In the genomic region with DNA sequence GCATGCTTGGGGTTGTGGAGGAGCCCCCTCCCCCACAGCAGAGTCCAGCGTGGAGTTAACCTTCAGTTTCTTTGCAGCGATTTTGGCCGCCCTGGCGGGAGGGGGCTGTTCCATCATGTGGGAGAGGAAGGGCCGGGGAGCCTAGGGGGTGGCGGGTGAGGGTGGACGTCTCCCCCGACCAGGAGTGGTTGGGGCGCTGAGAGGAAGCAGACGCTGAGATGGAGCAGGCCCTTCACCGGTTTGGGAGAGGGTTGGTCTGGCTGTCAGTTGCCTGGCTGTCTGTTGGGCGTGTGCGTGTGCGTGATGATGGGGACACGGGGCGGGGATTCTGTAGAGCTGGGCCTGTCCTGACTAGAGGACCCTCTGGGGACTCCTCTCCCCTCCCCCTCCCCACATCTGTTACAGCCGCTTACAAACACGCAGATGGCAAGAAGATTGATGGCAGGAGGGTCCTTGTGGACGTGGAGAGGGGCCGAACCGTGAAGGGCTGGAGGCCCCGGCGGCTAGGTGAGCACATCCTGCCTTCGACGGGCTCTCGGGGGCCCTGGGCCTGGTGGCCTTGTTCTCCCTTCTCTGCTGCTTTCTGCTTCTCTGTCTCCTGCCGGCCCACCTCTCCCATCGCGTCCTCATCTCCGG, we compare ENCODE assay signal across 22 cellular contexts. TPM values are rescaled to one million over a fixed set of nuclear protein-coding genes. Genes with fewer than 3 reads are reported as not detected.
DNase-seq lines count a peak whose midpoint lies in the region; ATAC-seq, FAIRE-seq and TF ChIP-seq lines count a peak whose summit lies in the region.
"Had no signal": no experiment of that assay in that cellular context is flagged by ENCODE, and none has a peak within 500 bp of the region (broad histone marks: within the 10 kb centered on the region; RNA-seq: fewer than 3 reads in every experiment).

No MANE protein-coding gene starts in this region.

- CTCF ChIA-PET in HepG2 (lab: Yijun Ruan, JAX; ENCODE audit: low intra/inter-chr PET ratio, low total read pairs) = no interaction called here

- H3K9me3 Mint-ChIP-seq in memory B cell = no peaks in the 10 kb centered on the region
- H3K9me3 Mint-ChIP-seq: activated CD4-positive, alpha-beta T cell treated with anti-CD3 and anti-CD28 coated beads, Interleukin-2, amount 10 ng/mL, durations not matched to agents 7 days and 5 days; activated naive CD4-positive, alpha-beta T cell treated with anti-CD3 and anti-CD28 coated beads for 36 hours had no signal

- in situ Hi-C loops in HepG2 (cut with HindIII; ENCODE audit: extremely low pct_ligation_motif_present, low pct_unique_long_range_greater_than_20kb) = no loop called here

- POLR2A ChIA-PET in HepG2 (lab: Yijun Ruan, JAX) = interaction anchor here (1.8 kb wide), 1 partner anchor 10 kb away, joined by 4 read pairs; the partner anchor contains the start of gene LIN7B

- FAIRE-seq in HepG2 (lab: Jason Lieb, UNC) = no peak
- FAIRE-seq: G401.6, kidney had no signal

- intact Hi-C loops in HepG2 (cut with micrococcal nuclease; ENCODE audit: unreplicated experiment) (no loop called here), right lobe of liver (cut with DNase I) (loop anchor here in 1 of 2 donors (5.0 kb wide), 2 partner anchors 33 to 93 kb away; no protein-coding TSS in a partner anchor)

- no peaks in the 10 kb centered on the region for H3K79me2 ChIP-seq in HepG2 (ENCODE audit: insufficient read depth, low read length)

- H3K4me1 ChIP-seq in HepG2 (ENCODE audit: insufficient read depth, low read length) = no peaks in the 10 kb centered on the region
- peaks cover 0 to under 1% (median 0%) of the 10 kb centered on the region in 4 donors for H3K4me1 ChIP-seq in right lobe of liver
- H3K4me1 ChIP-seq: foreskin keratinocyte, right atrium auricular region, stomach, upper lobe of right lung had no signal

- TF ChIP-seq POLR2A in HepG2 (IDR thresholded peaks at IDR 0.05; ENCODE audit: insufficient read depth in 1 of 2, low read depth in 2 of 2, low read length in 2 of 2) (no peak), right lobe of liver (IDR thresholded peaks at IDR 0.05) (no peak)

- ATAC-seq in HepG2 (no peak), right lobe of liver (no peak), memory B cell (ENCODE audit: low read depth) (no peak), HG02885 (IDR thresholded peaks at IDR 0.05; ENCODE audit: poor library complexity, unreplicated experiment) (no peak), GM21723 (IDR thresholded peaks at IDR 0.05; ENCODE audit: unreplicated experiment) (no peak), GM19035 (IDR thresholded peaks at IDR 0.05; ENCODE audit: unreplicated experiment) (no peak)
- ATAC-seq: foreskin keratinocyte, Panc1, upper lobe of right lung had no signal

- H3K4me3 Mint-ChIP-seq in memory B cell = no peak overlapping the region
- H3K4me3 Mint-ChIP-seq: activated CD4-positive, alpha-beta T cell treated with anti-CD3 and anti-CD28 coated beads, Interleukin-2, amount 10 ng/mL, durations not matched to agents 7 days and 5 days; activated naive CD4-positive, alpha-beta T cell treated with anti-CD3 and anti-CD28 coated beads for 36 hours had no signal

- H3K4me3 ChIP-seq in HepG2 (replicated peaks in 1 of 3; ENCODE audit: insufficient read depth in 1 of 3, low read depth in 2 of 3, low read length in 3 of 3) (no peak overlapping the region), right lobe of liver (no peak overlapping the region)
- H3K4me3 ChIP-seq: right atrium auricular region, stomach, upper lobe of right lung had no signal

- DNase-seq in HepG2 (ENCODE audit: low spot score) (no peak), right lobe of liver (no peak), SK-N-DZ (ENCODE audit: low spot score) (peak; percentile 22), memory B cell (ENCODE audit: low spot score in 2 of 2) (no peak), NCI-H128 (lab: John Stamatoyannopoulos, UW; ENCODE audit: unreplicated experiment) (no peak)
- DNase-seq: activated CD4-positive, alpha-beta T cell treated with anti-CD3 and anti-CD28 coated beads, Interleukin-2, amount 10 ng/mL, durations not matched to agents 7 days and 5 days; activated naive CD4-positive, alpha-beta T cell treated with anti-CD3 and anti-CD28 coated beads for 36 hours; foreskin keratinocyte; kidney; NCI-H1092 treated with DMSO at 0.1 percent for 48 hours; NCI-H774; stomach; upper lobe of right lung had no signal

- peak overlapping the region; percentile 25 for H3K27ac Mint-ChIP-seq in memory B cell
- H3K27ac Mint-ChIP-seq: activated CD4-positive, alpha-beta T cell treated with anti-CD3 and anti-CD28 coated beads, Interleukin-2, amount 10 ng/mL, durations not matched to agents 7 days and 5 days; activated naive CD4-positive, alpha-beta T cell treated with anti-CD3 and anti-CD28 coated beads for 36 hours had no signal

- no peaks in the 10 kb centered on the region for H3K27me3 ChIP-seq in HepG2 (ENCODE audit: control insufficient read depth in 1 of 2, insufficient read depth in 2 of 2, low read length in 2 of 2)
- no peaks in the 10 kb centered on the region for H3K27me3 ChIP-seq in right lobe of liver
- H3K27me3 ChIP-seq: foreskin keratinocyte, right atrium auricular region, stomach, upper lobe of right lung had no signal

- H3K27me3 Mint-ChIP-seq in memory B cell = no peaks in the 10 kb centered on the region
- H3K27me3 Mint-ChIP-seq: activated CD4-positive, alpha-beta T cell treated with anti-CD3 and anti-CD28 coated beads, Interleukin-2, amount 10 ng/mL, durations not matched to agents 7 days and 5 days had no signal

- H3K9ac ChIP-seq in HepG2 (ENCODE audit: insufficient read depth, low read depth, low read length) = no peak overlapping the region

- TF ChIP-seq RAD21 in HepG2 (CRISPR knock-in tag; IDR thresholded peaks at IDR 0.05) = no peak

- H3K27ac ChIP-seq in HepG2 (ENCODE audit: extremely low read length, insufficient read depth, low read length) (no peak overlapping the region), right lobe of liver (no peak overlapping the region)
- H3K27ac ChIP-seq: epithelial cell of prostate, foreskin keratinocyte, right atrium auricular region, stomach, upper lobe of right lung had no signal

- H3K4me2 ChIP-seq in HepG2 (ENCODE audit: low read depth, low read length) = no peak overlapping the region

- peaks cover 26% of the 10 kb centered on the region for H4K20me1 ChIP-seq in HepG2 (ENCODE audit: insufficient read depth, low read length)

- TF ChIP-seq EP300 in HepG2 (IDR thresholded peaks at IDR 0.05; ENCODE audit: low read depth in 2 of 2, low read length in 2 of 2) (no peak), HepG2 (CRISPR knock-in tag; IDR thresholded peaks at IDR 0.05; ENCODE audit: borderline replicate concordance) (no peak)

- no peaks in the 10 kb centered on the region for H3K9me3 ChIP-seq in HepG2 (ENCODE audit: low read length)
- H3K9me3 ChIP-seq in right lobe of liver = no peaks in the 10 kb centered on the region
- H3K9me3 ChIP-seq: right atrium auricular region, stomach, upper lobe of right lung had no signal

- TF ChIP-seq CTCF in HepG2 (CRISPR knock-in tag; IDR thresholded peaks at IDR 0.05) (no peak), right lobe of liver (IDR thresholded peaks at IDR 0.05) (no peak)

- WGBS in HepG2 (ENCODE audit: low lambda C conversion rate) = 98% methylated on average over 28 of the region's 30 CpGs
- WGBS in right lobe of liver (ENCODE audit: insufficient coverage, low coverage, low lambda C conversion rate, missing lambda C conversion rate) = 76% methylated on average over 5 of the region's 30 CpGs

- H3K4me1 Mint-ChIP-seq in memory B cell = peaks cover 14% of the 10 kb centered on the region

- H3K36me3 ChIP-seq in HepG2 (replicated peaks in 1 of 2; ENCODE audit: control insufficient read depth in 1 of 2, insufficient read depth in 2 of 2, low read length in 2 of 2) (peaks cover 33 to 88% of the 10 kb centered on the region in 2 experiments), right lobe of liver (peaks cover under 1 to 84% (median 33%) of the 10 kb centered on the region in 4 donors)

- peaks cover 39% of the 10 kb centered on the region for H3K36me3 Mint-ChIP-seq in memory B cell

- H2AFZ ChIP-seq in HepG2 (ENCODE audit: low read length) = no peak overlapping the region

- BruUV-seq in HepG2 (replicated peaks; lab: Mats Ljungman, UMichigan) = no TSS peak

RNA-seq across cellular contexts. Expression of gene LIN7B, which starts 9.8 kb away (rescaled TPM):
- total RNA-seq in HepG2 (2016; rRNA removed; fragmentation: Illumina TruSeq; extraction: Trizol) (3.5 and 5.3 TPM in 2 replicates), right lobe of liver (1 to 10 TPM; 1.5 to 4.3 (median 2.4) TPM)
- total RNA-seq in HepG2 (2016; cell fraction: cytosol; rRNA removed; fragmentation: Illumina TruSeq; extraction: Trizol; ENCODE audit: low read depth) = 5.6 and 7.0 TPM in 2 replicates
- 2.9 and 5.2 TPM in 2 replicates for total RNA-seq in HepG2 (2016; cell fraction: insoluble cytoplasmic fraction; rRNA removed; fragmentation: Illumina TruSeq; extraction: Trizol)
- 6.4 and 6.9 TPM in 2 replicates for total RNA-seq in HepG2 (2016; cell fraction: membrane; rRNA removed; fragmentation: Illumina TruSeq; extraction: Trizol)
- total RNA-seq in HepG2 (2016; cell fraction: nucleus; rRNA removed; fragmentation: Illumina TruSeq; extraction: Trizol) = 3.4 and 4.1 TPM in 2 replicates
- 7.6 and 8.6 TPM in 2 replicates for polyA plus RNA-seq in HepG2 (2011; rRNA removed)
- 5.0 and 9.3 TPM in 2 replicates for polyA plus RNA-seq in HepG2 (2011; cell fraction: cytosol; rRNA removed)
- polyA plus RNA-seq in HepG2 (2011; cell fraction: nucleus; rRNA removed) = 15.9 and 17.9 TPM in 2 replicates
- polyA plus RNA-seq in HepG2 (2012) = 3.9 and 4.2 TPM in 2 replicates
- polyA plus RNA-seq in HepG2 (2016; cell fraction: cytosol; fragmentation: Illumina TruSeq; extraction: Trizol; ENCODE audit: low read depth) = 4.7 and 5.8 TPM in 2 replicates
- 3.3 and 3.7 TPM in 2 replicates for polyA plus RNA-seq in HepG2 (2016; cell fraction: insoluble cytoplasmic fraction; fragmentation: Illumina TruSeq; extraction: Trizol; ENCODE audit: low read depth)
- 2.7 and 6.8 TPM in 2 replicates for polyA plus RNA-seq in HepG2 (2016; cell fraction: membrane; fragmentation: Illumina TruSeq; extraction: Trizol; ENCODE audit: low read depth)
- 8.3 and 9.6 TPM in 2 replicates for polyA plus RNA-seq in HepG2 (2016; cell fraction: nucleus; fragmentation: Illumina TruSeq; extraction: Trizol; ENCODE audit: insufficient read depth, low read depth)
- polyA minus RNA-seq in HepG2 (2011; rRNA and poly(A)+ RNA removed; ENCODE audit: low replicate concordance) = 3.8 and 4.0 TPM in 2 replicates
- 0.88 and 1.7 TPM in 2 replicates for polyA minus RNA-seq in HepG2 (2011; cell fraction: cytosol; rRNA and poly(A)+ RNA removed)
- polyA minus RNA-seq in HepG2 (2011; cell fraction: nucleus; rRNA and poly(A)+ RNA removed) = 4.9 and 8.3 TPM in 2 replicates
- polyA plus RNA-seq in SK-N-DZ (2014; cell fraction: cytosol; rRNA removed) = 4.9 and 13.9 TPM in 2 replicates
- polyA plus RNA-seq in SK-N-DZ (2014; cell fraction: nucleus; rRNA removed) = 31.3 and 32.6 TPM in 2 replicates

RNA-seq across cellular contexts. Expression of gene C19orf73, which starts 14.6 kb away (rescaled TPM):
- total RNA-seq in HepG2 (2016; rRNA removed; fragmentation: Illumina TruSeq; extraction: Trizol) (0.80 and 1.4 TPM in 2 replicates), right lobe of liver (1 to 10 TPM in 5 of 6 experiments, under 1 TPM in 1; 0.73 to 8.1 (median 1.5) TPM)
- total RNA-seq in HepG2 (2016; cell fraction: cytosol; rRNA removed; fragmentation: Illumina TruSeq; extraction: Trizol; ENCODE audit: low read depth) = 1.6 and 3.1 TPM in 2 replicates
- total RNA-seq in HepG2 (2016; cell fraction: insoluble cytoplasmic fraction; rRNA removed; fragmentation: Illumina TruSeq; extraction: Trizol) = 1.6 and 1.9 TPM in 2 replicates
- total RNA-seq in HepG2 (2016; cell fraction: membrane; rRNA removed; fragmentation: Illumina TruSeq; extraction: Trizol) = 2.1 and 2.4 TPM in 2 replicates
- total RNA-seq in HepG2 (2016; cell fraction: nucleus; rRNA removed; fragmentation: Illumina TruSeq; extraction: Trizol) = 0.59 and 0.94 TPM in 2 replicates
- 1.5 and 3.0 TPM in 2 replicates for polyA plus RNA-seq in HepG2 (2011; rRNA removed)
- 2.6 TPM in 2 replicates for polyA plus RNA-seq in HepG2 (2011; cell fraction: cytosol; rRNA removed)
- 3.8 and 4.8 TPM in 2 replicates for polyA plus RNA-seq in HepG2 (2011; cell fraction: nucleus; rRNA removed)
- 1.1 and 1.9 TPM in 2 replicates for polyA plus RNA-seq in HepG2 (2012)
- 2.0 and 2.7 TPM in 2 replicates for polyA plus RNA-seq in HepG2 (2016; cell fraction: cytosol; fragmentation: Illumina TruSeq; extraction: Trizol; ENCODE audit: low read depth)
- polyA plus RNA-seq in HepG2 (2016; cell fraction: insoluble cytoplasmic fraction; fragmentation: Illumina TruSeq; extraction: Trizol; ENCODE audit: low read depth) = 1.6 and 2.2 TPM in 2 replicates
- polyA plus RNA-seq in HepG2 (2016; cell fraction: membrane; fragmentation: Illumina TruSeq; extraction: Trizol; ENCODE audit: low read depth) = 1.5 and 1.6 TPM in 2 replicates
- 0.74 TPM in 1 of 2 replicates, not detected in the other for polyA plus RNA-seq in HepG2 (2016; cell fraction: nucleus; fragmentation: Illumina TruSeq; extraction: Trizol; ENCODE audit: insufficient read depth, low read depth)
- 1.3 TPM in 2 replicates for polyA minus RNA-seq in HepG2 (2011; rRNA and poly(A)+ RNA removed; ENCODE audit: low replicate concordance)
- 0.89 and 1.2 TPM in 2 replicates for polyA minus RNA-seq in HepG2 (2011; cell fraction: cytosol; rRNA and poly(A)+ RNA removed)
- polyA minus RNA-seq in HepG2 (2011; cell fraction: nucleus; rRNA and poly(A)+ RNA removed) = 1.8 and 3.0 TPM in 2 replicates
- polyA plus RNA-seq in SK-N-DZ (2014; cell fraction: cytosol; rRNA removed) = 3.6 TPM in 1 of 2 replicates, not detected in the other
- polyA plus RNA-seq in SK-N-DZ (2014; cell fraction: nucleus; rRNA removed) = 4.2 and 6.2 TPM in 2 replicates
- total RNA-seq: mesenteric fat pad, stomach had no signal

RNA-seq across cellular contexts. Expression of gene PPFIA3, which starts 15.0 kb away (rescaled TPM):
- total RNA-seq in HepG2 (2016; rRNA removed; fragmentation: Illumina TruSeq; extraction: Trizol) = 6.3 and 8.6 TPM in 2 replicates
- 1.9 and 2.7 TPM in 2 replicates for total RNA-seq in HepG2 (2016; cell fraction: cytosol; rRNA removed; fragmentation: Illumina TruSeq; extraction: Trizol; ENCODE audit: low read depth)
- 6.5 and 8.9 TPM in 2 replicates for total RNA-seq in HepG2 (2016; cell fraction: insoluble cytoplasmic fraction; rRNA removed; fragmentation: Illumina TruSeq; extraction: Trizol)
- 4.5 and 5.6 TPM in 2 replicates for total RNA-seq in HepG2 (2016; cell fraction: membrane; rRNA removed; fragmentation: Illumina TruSeq; extraction: Trizol)
- 8.1 and 9.0 TPM in 2 replicates for total RNA-seq in HepG2 (2016; cell fraction: nucleus; rRNA removed; fragmentation: Illumina TruSeq; extraction: Trizol)
- 6.7 and 8.9 TPM in 2 replicates for polyA plus RNA-seq in HepG2 (2011; rRNA removed)
- 6.0 and 7.5 TPM in 2 replicates for polyA plus RNA-seq in HepG2 (2011; cell fraction: cytosol; rRNA removed)
- 37.0 and 50.3 TPM in 2 replicates for polyA plus RNA-seq in HepG2 (2011; cell fraction: nucleus; rRNA removed)
- polyA plus RNA-seq in HepG2 (2012) = 9.4 and 9.5 TPM in 2 replicates
- polyA plus RNA-seq in HepG2 (2016; cell fraction: cytosol; fragmentation: Illumina TruSeq; extraction: Trizol; ENCODE audit: low read depth) = 1.9 and 2.8 TPM in 2 replicates
- polyA plus RNA-seq in HepG2 (2016; cell fraction: insoluble cytoplasmic fraction; fragmentation: Illumina TruSeq; extraction: Trizol; ENCODE audit: low read depth) = 6.2 and 6.5 TPM in 2 replicates
- 3.3 and 4.2 TPM in 2 replicates for polyA plus RNA-seq in HepG2 (2016; cell fraction: membrane; fragmentation: Illumina TruSeq; extraction: Trizol; ENCODE audit: low read depth)
- 21.5 and 24.1 TPM in 2 replicates for polyA plus RNA-seq in HepG2 (2016; cell fraction: nucleus; fragmentation: Illumina TruSeq; extraction: Trizol; ENCODE audit: insufficient read depth, low read depth)
- polyA minus RNA-seq in HepG2 (2011; rRNA and poly(A)+ RNA removed; ENCODE audit: low replicate concordance) = 8.5 and 15.8 TPM in 2 replicates
- polyA minus RNA-seq in HepG2 (2011; cell fraction: cytosol; rRNA and poly(A)+ RNA removed) = 4.9 and 5.9 TPM in 2 replicates
- 13.8 and 16.6 TPM in 2 replicates for polyA minus RNA-seq in HepG2 (2011; cell fraction: nucleus; rRNA and poly(A)+ RNA removed)
- total RNA-seq in right lobe of liver = 1 to 10 TPM; 1.8 to 6.6 (median 3.1) TPM
- 11.7 and 18.3 TPM in 2 replicates for polyA plus RNA-seq in SK-N-DZ (2014; cell fraction: cytosol; rRNA removed)
- 33.4 and 41.8 TPM in 2 replicates for polyA plus RNA-seq in SK-N-DZ (2014; cell fraction: nucleus; rRNA removed)

RNA-seq across cellular contexts. Expression of gene SNRNP70, which starts 19.1 kb away (rescaled TPM):
- 85.9 and 150 TPM in 2 replicates for total RNA-seq in HepG2 (2016; rRNA removed; fragmentation: Illumina TruSeq; extraction: Trizol)
- 11.5 and 14.5 TPM in 2 replicates for total RNA-seq in HepG2 (2016; cell fraction: cytosol; rRNA removed; fragmentation: Illumina TruSeq; extraction: Trizol; ENCODE audit: low read depth)
- total RNA-seq in HepG2 (2016; cell fraction: insoluble cytoplasmic fraction; rRNA removed; fragmentation: Illumina TruSeq; extraction: Trizol) = 75.6 and 153 TPM in 2 replicates
- 24.7 and 25.3 TPM in 2 replicates for total RNA-seq in HepG2 (2016; cell fraction: membrane; rRNA removed; fragmentation: Illumina TruSeq; extraction: Trizol)
- 111 and 131 TPM in 2 replicates for total RNA-seq in HepG2 (2016; cell fraction: nucleus; rRNA removed; fragmentation: Illumina TruSeq; extraction: Trizol)
- 210 and 272 TPM in 2 replicates for polyA plus RNA-seq in HepG2 (2011; rRNA removed)
- polyA plus RNA-seq in HepG2 (2011; cell fraction: cytosol; rRNA removed) = 54.3 and 101 TPM in 2 replicates
- 2,510 and 2,895 TPM in 2 replicates for polyA plus RNA-seq in HepG2 (2011; cell fraction: nucleus; rRNA removed)
- polyA plus RNA-seq in HepG2 (2012) = 150 and 238 TPM in 2 replicates
- polyA plus RNA-seq in HepG2 (2016; cell fraction: cytosol; fragmentation: Illumina TruSeq; extraction: Trizol; ENCODE audit: low read depth) = 10.9 and 11.3 TPM in 2 replicates
- polyA plus RNA-seq in HepG2 (2016; cell fraction: insoluble cytoplasmic fraction; fragmentation: Illumina TruSeq; extraction: Trizol; ENCODE audit: low read depth) = 110 and 134 TPM in 2 replicates
- polyA plus RNA-seq in HepG2 (2016; cell fraction: membrane; fragmentation: Illumina TruSeq; extraction: Trizol; ENCODE audit: low read depth) = 12.6 and 14.1 TPM in 2 replicates
- polyA plus RNA-seq in HepG2 (2016; cell fraction: nucleus; fragmentation: Illumina TruSeq; extraction: Trizol; ENCODE audit: insufficient read depth, low read depth) = 389 and 398 TPM in 2 replicates
- polyA minus RNA-seq in HepG2 (2011; rRNA and poly(A)+ RNA removed; ENCODE audit: low replicate concordance) = 69.0 and 98.0 TPM in 2 replicates
- polyA minus RNA-seq in HepG2 (2011; cell fraction: cytosol; rRNA and poly(A)+ RNA removed) = 31.5 and 36.6 TPM in 2 replicates
- polyA minus RNA-seq in HepG2 (2011; cell fraction: nucleus; rRNA and poly(A)+ RNA removed) = 105 and 134 TPM in 2 replicates
- 100 to 1,000 TPM in 5 of 6 experiments, 10 to 100 TPM in 1; 80.8 to 187 (median 123) TPM for total RNA-seq in right lobe of liver
- 302 and 304 TPM in 2 replicates for polyA plus RNA-seq in SK-N-DZ (2014; cell fraction: cytosol; rRNA removed)
- 531 and 538 TPM in 2 replicates for polyA plus RNA-seq in SK-N-DZ (2014; cell fraction: nucleus; rRNA removed)

RNA-seq across cellular contexts. Expression of gene KCNA7, which starts 31.8 kb away (rescaled TPM):
- total RNA-seq in HepG2 (2016; rRNA removed; fragmentation: Illumina TruSeq; extraction: Trizol) (not detected in 2 replicates), right lobe of liver (not detected)
- total RNA-seq in HepG2 (2016; cell fraction: cytosol; rRNA removed; fragmentation: Illumina TruSeq; extraction: Trizol; ENCODE audit: low read depth) = not detected in 2 replicates
- not detected in 2 replicates for total RNA-seq in HepG2 (2016; cell fraction: insoluble cytoplasmic fraction; rRNA removed; fragmentation: Illumina TruSeq; extraction: Trizol)
- not detected in 2 replicates for total RNA-seq in HepG2 (2016; cell fraction: membrane; rRNA removed; fragmentation: Illumina TruSeq; extraction: Trizol)
- not detected in 2 replicates for total RNA-seq in HepG2 (2016; cell fraction: nucleus; rRNA removed; fragmentation: Illumina TruSeq; extraction: Trizol)
- polyA plus RNA-seq in HepG2 (2011; rRNA removed) = not detected in 2 replicates
- not detected in 2 replicates for polyA plus RNA-seq in HepG2 (2011; cell fraction: cytosol; rRNA removed)
- polyA plus RNA-seq in HepG2 (2011; cell fraction: nucleus; rRNA removed) = not detected in 2 replicates
- polyA plus RNA-seq in HepG2 (2012) = not detected in 2 replicates
- not detected in 2 replicates for polyA plus RNA-seq in HepG2 (2016; cell fraction: cytosol; fragmentation: Illumina TruSeq; extraction: Trizol; ENCODE audit: low read depth)
- not detected in 2 replicates for polyA plus RNA-seq in HepG2 (2016; cell fraction: insoluble cytoplasmic fraction; fragmentation: Illumina TruSeq; extraction: Trizol; ENCODE audit: low read depth)
- not detected in 2 replicates for polyA plus RNA-seq in HepG2 (2016; cell fraction: membrane; fragmentation: Illumina TruSeq; extraction: Trizol; ENCODE audit: low read depth)
- not detected in 2 replicates for polyA plus RNA-seq in HepG2 (2016; cell fraction: nucleus; fragmentation: Illumina TruSeq; extraction: Trizol; ENCODE audit: insufficient read depth, low read depth)
- polyA minus RNA-seq in HepG2 (2011; rRNA and poly(A)+ RNA removed; ENCODE audit: low replicate concordance) = not detected in 2 replicates
- polyA minus RNA-seq in HepG2 (2011; cell fraction: cytosol; rRNA and poly(A)+ RNA removed) = not detected in 2 replicates
- not detected in 2 replicates for polyA minus RNA-seq in HepG2 (2011; cell fraction: nucleus; rRNA and poly(A)+ RNA removed)
- not detected in 2 replicates for polyA plus RNA-seq in SK-N-DZ (2014; cell fraction: cytosol; rRNA removed)
- not detected in 2 replicates for polyA plus RNA-seq in SK-N-DZ (2014; cell fraction: nucleus; rRNA removed)
- total RNA-seq: activated CD4-positive, alpha-beta T cell treated with anti-CD3 and anti-CD28 coated beads, Interleukin-2, amount 10 ng/mL, durations not matched to agents 7 days and 5 days; activated naive CD4-positive, alpha-beta T cell treated with anti-CD3 and anti-CD28 coated beads for 36 hours; foreskin keratinocyte; HT-29; kidney; mesenteric fat pad; stomach; upper lobe of right lung had no signal
- polyA plus RNA-seq: foreskin keratinocyte, stomach had no signal
